Comparison of ENCODE assay signal across 15 cellular contexts in the genomic region with DNA sequence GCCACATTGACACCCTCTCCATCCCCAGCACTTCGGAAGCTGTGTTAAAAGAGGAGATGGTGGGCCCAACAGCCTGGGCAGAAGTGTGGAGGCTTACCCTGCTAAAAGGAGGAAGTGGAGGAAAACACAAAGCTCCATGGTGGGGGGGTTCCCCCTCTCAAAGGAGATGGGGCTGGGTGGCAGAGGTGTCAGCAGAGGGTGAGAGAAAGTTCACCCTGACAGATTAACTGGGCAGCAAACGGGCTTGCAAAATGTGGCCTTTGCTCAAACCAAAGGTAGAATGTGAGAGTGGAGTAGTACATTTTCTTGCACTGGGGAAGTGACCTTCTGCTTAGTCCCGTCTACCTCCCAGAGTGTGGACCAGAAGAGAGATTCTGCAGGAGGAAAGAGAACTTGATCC. TPM values are rescaled to one million over a fixed set of nuclear protein-coding genes. Genes with fewer than 3 reads are reported as not detected.
A peak's percentile ranks its signal among the peaks of the same experiment; 100 is the strongest.
DNase-seq lines count a peak whose midpoint lies in the region; ATAC-seq, FAIRE-seq and TF ChIP-seq lines count a peak whose summit lies in the region.
"Had no signal": no experiment of that assay in that cellular context is flagged by ENCODE, and none has a peak within 500 bp of the region (broad histone marks: within the 10 kb centered on the region; RNA-seq: fewer than 3 reads in every experiment).

No MANE protein-coding gene starts in this region.

- H3K27ac Mint-ChIP-seq in immature natural killer cell: peak overlapping the region; percentile 56 to 82 (median 75)
- H3K27ac Mint-ChIP-seq: CD4-positive, alpha-beta memory T cell; T-cell had no signal

- H3K4me1 ChIP-seq in body of pancreas: peaks cover 25% of the 10 kb centered on the region
- H3K4me1 ChIP-seq: parathyroid adenoma had no signal

- peaks cover 1 to 10% (median 5%) of the 10 kb centered on the region in 3 donors for H3K27me3 Mint-ChIP-seq in immature natural killer cell (ENCODE audit: low read depth in 3 of 3)

- no peak for TF ChIP-seq POLR2A in GM12891 (IDR thresholded peaks at IDR 0.05; ENCODE audit: low read depth, low read length)
- no peak for TF ChIP-seq POLR2A in body of pancreas (IDR thresholded peaks at IDR 0.05)

- no peaks in the 10 kb centered on the region for H3K36me3 ChIP-seq in body of pancreas (replicated peaks in 1 of 2; ENCODE audit: insufficient read depth in 1 of 2, low read depth in 2 of 2)
- H3K36me3 ChIP-seq: brain microvascular endothelial cell, thoracic aorta had no signal

- intact Hi-C loops in body of pancreas (cut with DNase I): no loop called here

- no peaks in the 10 kb centered on the region for H3K27me3 ChIP-seq in body of pancreas
- H3K27me3 ChIP-seq: brain microvascular endothelial cell had no signal

- H3K36me3 Mint-ChIP-seq in immature natural killer cell: peaks cover 0 to 6% (median 0%) of the 10 kb centered on the region in 3 donors
- H3K36me3 Mint-ChIP-seq: CD4-positive, alpha-beta memory T cell; T-cell had no signal

- WGBS in body of pancreas, 2 donors: 52 to 65% methylated on average over 3 of the region's 3 CpGs

- peaks cover 33 to 46% of the 10 kb centered on the region in 2 donors for H3K4me1 Mint-ChIP-seq in immature natural killer cell

- no peaks in the 10 kb centered on the region for H3K9me3 ChIP-seq in body of pancreas
- H3K9me3 ChIP-seq: thoracic aorta had no signal

- H3K9me3 Mint-ChIP-seq in immature natural killer cell: no peaks in the 10 kb centered on the region
- H3K9me3 Mint-ChIP-seq: T-cell had no signal

- H3K4me3 Mint-ChIP-seq in immature natural killer cell: peak overlapping the region; percentile 64 to 76 (median 72)
- H3K4me3 Mint-ChIP-seq: CD4-positive, alpha-beta memory T cell; T-cell had no signal

- TF ChIP-seq CTCF in body of pancreas (IDR thresholded peaks at IDR 0.05): no peak

- ATAC-seq in GM21360 (IDR thresholded peaks at IDR 0.05; ENCODE audit: unreplicated experiment) (peak; percentile 59), HG03558 (IDR thresholded peaks at IDR 0.05; ENCODE audit: extremely low read depth, unreplicated experiment) (peak; percentile 59), body of pancreas (no peak)

- DNase-seq in GM12891 (ENCODE audit: insufficient read length, low spot score): no peak
- DNase-seq in immature natural killer cell: peak; percentile 58 to 60 (median 59)
- no peak for DNase-seq in hippocampal formation (lab: John Stamatoyannopoulos, UW)
- no peak for DNase-seq in NCI-H82 (lab: John Stamatoyannopoulos, UW)
- DNase-seq in NCI-H2196 treated with DMSO at 0.1 percent for 48 hours (lab: John Stamatoyannopoulos, UW; ENCODE audit: unreplicated experiment): no peak
- DNase-seq in body of pancreas: no peak
- DNase-seq: brain microvascular endothelial cell; CD4-positive, alpha-beta memory T cell; IMR-90; kidney glomerular epithelial cell had no signal

- no peak overlapping the region for H3K4me3 ChIP-seq in body of pancreas
- H3K4me3 ChIP-seq: thoracic aorta had no signal

- peak overlapping the region in 1 of 4 donors; percentile 76 for H3K27ac ChIP-seq in body of pancreas
- H3K27ac ChIP-seq: brain microvascular endothelial cell, parathyroid adenoma, thoracic aorta had no signal

- FAIRE-seq in GM12891 (lab: Jason Lieb, UNC): peak; percentile 55

TF ChIP-seq in GM12891, 5 proteins besides CTCF, POLR2A, EP300 and RAD21:
- TF ChIP-seq PAX5 (IDR thresholded peaks at IDR 0.05; ENCODE audit: insufficient read depth, low read length, severe bottlenecking) (no peak), SPI1 (IDR thresholded peaks at IDR 0.05; ENCODE audit: low read depth, low read length) (peak; percentile 89)

RNA-seq across cellular contexts. Expression of a gene that starts 44.7 kb away (rescaled TPM):
- polyA plus RNA-seq in GM12891 (2012; ENCODE audit: low read depth, missing spikeins): 94.9 TPM
- 10 to 100 TPM in 1 of 3 donors, 1 to 10 TPM in 2; 4.7 to 15.4 (median 7.1) TPM for polyA plus RNA-seq in immature natural killer cell
- 10 to 100 TPM; 14.0 to 48.5 TPM for total RNA-seq in body of pancreas
- polyA plus RNA-seq: CD4-positive, alpha-beta memory T cell had no signal

Comparison
In these comparisons a context has a peak if more than half of its experiments do, and no peak if none do; other contexts are left out.
1. DNase-seq: peak in immature natural killer cell (3 of 3); none in GM12891 (single experiment), hippocampal formation (0 of 2), NCI-H82 (single experiment), NCI-H2196 treated with DMSO at 0.1 percent for 48 hours (single experiment) and body of pancreas (0 of 4).